In the genomic region with DNA sequence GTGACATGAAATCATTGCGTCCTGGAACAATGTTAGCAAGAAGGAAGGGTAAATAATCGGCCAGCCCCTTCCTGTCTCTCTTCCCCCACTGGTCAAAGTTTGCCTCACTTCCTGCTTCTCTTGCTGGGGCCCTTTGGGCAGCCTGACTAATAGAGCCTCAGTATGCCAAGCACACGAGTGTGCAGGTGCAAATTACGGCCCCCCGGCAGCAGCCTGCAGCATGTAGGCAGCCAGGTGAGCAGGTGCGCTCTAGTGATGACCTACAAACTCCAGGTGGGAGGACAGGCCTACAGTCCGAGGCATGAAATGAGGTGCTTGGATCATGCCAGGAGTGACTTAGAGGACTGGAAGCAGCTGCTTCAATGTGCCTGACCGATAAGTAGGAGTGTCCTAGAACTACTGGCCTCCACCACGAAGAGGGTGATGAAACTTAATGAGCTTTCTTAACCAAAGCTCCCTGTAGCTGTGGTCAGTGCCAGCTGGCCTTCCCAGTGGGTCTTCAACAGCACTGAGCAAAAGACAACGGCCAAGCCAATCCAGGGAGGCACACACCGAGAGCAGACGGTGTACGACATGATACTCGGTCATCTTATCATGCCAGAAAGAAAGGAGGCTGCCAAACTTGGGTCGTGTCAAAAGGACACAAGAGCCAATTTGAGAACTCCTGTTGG, we compare ENCODE assay signal across 26 cellular contexts. TPM values are rescaled to one million over a fixed set of nuclear protein-coding genes. Genes with fewer than 3 reads are reported as not detected.
A peak's percentile ranks its signal among the peaks of the same experiment; 100 is the strongest.
DNase-seq lines count a peak whose midpoint lies in the region; ATAC-seq and TF ChIP-seq lines count a peak whose summit lies in the region.
"Had no signal": no experiment of that assay in that cellular context is flagged by ENCODE, and none has a peak within 500 bp of the region (broad histone marks: within the 10 kb centered on the region; RNA-seq: fewer than 3 reads in every experiment).

No MANE protein-coding gene starts in this region.

- H3K27me3 Mint-ChIP-seq in GM23338 (ENCODE audit: insufficient read depth, low read depth, poor library complexity) (peaks cover 3% of the 10 kb centered on the region), immature natural killer cell (ENCODE audit: low read depth in 3 of 3) (no peaks in the 10 kb centered on the region), H9 (ENCODE audit: low read depth) (no peaks in the 10 kb centered on the region; the same call in 1 of the 2 replicates)
- H3K27me3 Mint-ChIP-seq: CD4-positive, alpha-beta memory T cell; IgD-negative memory B cell had no signal

- no peak overlapping the region for H3K56ac ChIP-seq in H9 (ENCODE audit: insufficient read length, low read depth, low read length)

- H3K4me3 Mint-ChIP-seq in GM23338: no peak overlapping the region
- H3K4me3 Mint-ChIP-seq in immature natural killer cell: no peak overlapping the region
- no peak overlapping the region for H3K4me3 Mint-ChIP-seq in H9
- H3K4me3 Mint-ChIP-seq: CD4-positive, alpha-beta memory T cell; IgD-negative memory B cell had no signal

- H2AFZ ChIP-seq in GM23338 (0 out of 2 replicates have a peak overlapping the region, but pooled peaks have one; percentile 50), neuronal stem cell (ENCODE audit: low read length) (peak overlapping the region; percentile 42), H9 (ENCODE audit: low read length) (no peak overlapping the region)
- H2AFZ ChIP-seq: PC-9 had no signal

- H3K36me3 Mint-ChIP-seq in GM23338 (ENCODE audit: low read depth): no peaks in the 10 kb centered on the region
- H3K36me3 Mint-ChIP-seq in immature natural killer cell: no peaks in the 10 kb centered on the region
- no peaks in the 10 kb centered on the region for H3K36me3 Mint-ChIP-seq in H9 (ENCODE audit: insufficient read depth in 1 of 3, low read depth in 3 of 3)
- H3K36me3 Mint-ChIP-seq: CD4-positive, alpha-beta memory T cell had no signal

- peak overlapping the region; percentile 83 for H3K18ac ChIP-seq in neuronal stem cell (ENCODE audit: low read length)
- H3K18ac ChIP-seq in H9 (ENCODE audit: insufficient read length, low read depth, low read length): no peak overlapping the region

- H3K27me3 ChIP-seq in GM23338 (ENCODE audit: insufficient read depth) (no peaks in the 10 kb centered on the region), neuronal stem cell (ENCODE audit: control insufficient read depth in 3 of 3, insufficient read depth in 3 of 3, low read depth in 1 of 3, low read length in 3 of 3) (no peaks in the 10 kb centered on the region), H9 (ENCODE audit: insufficient read depth, low read length) (no peaks in the 10 kb centered on the region)
- H3K27me3 ChIP-seq: BLaER1 treated with 17β-estradiol and CSF1 and Interleukin-3, amounts not matched to agents 10 nM and 100 nM; MG63 had no signal

- H3K14ac ChIP-seq in neuronal stem cell (ENCODE audit: low read length): no peak overlapping the region
- H3K14ac ChIP-seq in H9 (ENCODE audit: insufficient read depth, low read length): no peak overlapping the region; the same call in 1 of the 2 replicates

- H3K9me3 Mint-ChIP-seq in GM23338: no peaks in the 10 kb centered on the region
- H3K9me3 Mint-ChIP-seq in immature natural killer cell: peaks cover 0 to 8% (median 1%) of the 10 kb centered on the region in 6 donors
- no peaks in the 10 kb centered on the region for H3K9me3 Mint-ChIP-seq in H9

- H3K9me2 ChIP-seq in GM23338 (ENCODE audit: insufficient read depth): no peaks in the 10 kb centered on the region
- H3K9me2 ChIP-seq: SK-N-SH had no signal

- H4K8ac ChIP-seq in neuronal stem cell (ENCODE audit: low read depth, low read length) (peak overlapping the region; percentile 72), H9 (replicated peaks; ENCODE audit: insufficient read length, low read depth, low read length) (no peak overlapping the region)

- H3K4me3 ChIP-seq in GM23338 (no peak overlapping the region), neuronal stem cell (ENCODE audit: low read length in 2 of 2) (no peak overlapping the region)
- H3K4me3 ChIP-seq: BLaER1 treated with 17β-estradiol and CSF1 and Interleukin-3, amounts not matched to agents 10 nM and 100 nM; MG63; PC-9 had no signal

- H2BK12ac ChIP-seq in neuronal stem cell (ENCODE audit: low read length) (peak overlapping the region; percentile 75), H9 (ENCODE audit: insufficient read length, low read depth, low read length) (no peak overlapping the region)

- no peaks in the 10 kb centered on the region for H3K23me2 ChIP-seq in H9 (ENCODE audit: insufficient read length, low read depth, low read length, poor library complexity, severe bottlenecking)

- H2BK15ac ChIP-seq in neuronal stem cell (ENCODE audit: low read length): no peak overlapping the region
- H2BK15ac ChIP-seq in H9 (ENCODE audit: low read depth, low read length): no peak overlapping the region

- H3K4me1 ChIP-seq in GM23338 (ENCODE audit: insufficient read depth) (no peaks in the 10 kb centered on the region), neuronal stem cell (ENCODE audit: control insufficient read depth in 2 of 2, insufficient read depth in 1 of 2, low read depth in 1 of 2, low read length in 2 of 2) (no peaks in the 10 kb centered on the region), H9 (ENCODE audit: insufficient read depth, low read length) (no peaks in the 10 kb centered on the region)

- H3K27ac ChIP-seq in GM23338 (ENCODE audit: low read depth) (no peak overlapping the region), neuronal stem cell (replicated peaks; ENCODE audit: low read length) (no peak overlapping the region), H9 (ENCODE audit: insufficient read length, low read depth, low read length) (no peak overlapping the region)
- H3K27ac ChIP-seq: BLaER1 treated with 17β-estradiol and CSF1 and Interleukin-3, amounts not matched to agents 10 nM and 100 nM; PC-9 had no signal

- no peak for ATAC-seq in GM23338
- no peak for ATAC-seq in GM21723 (IDR thresholded peaks at IDR 0.05; ENCODE audit: unreplicated experiment)
- ATAC-seq: HCT116 had no signal

- H3K36me3 ChIP-seq in GM23338 (ENCODE audit: insufficient read depth) (no peaks in the 10 kb centered on the region), neuronal stem cell (replicated peaks in 1 of 2; ENCODE audit: control insufficient read depth in 2 of 2, insufficient read depth in 2 of 2, low read length in 2 of 2) (no peaks in the 10 kb centered on the region)
- H3K36me3 ChIP-seq: MG63 had no signal

- H3K23ac ChIP-seq in neuronal stem cell (ENCODE audit: low read depth, low read length, poor library complexity) (no peak overlapping the region), H9 (ENCODE audit: insufficient read length, low read depth, low read length) (no peak overlapping the region)

- H3K27ac Mint-ChIP-seq in GM23338: no peak overlapping the region
- no peak overlapping the region for H3K27ac Mint-ChIP-seq in immature natural killer cell
- no peak overlapping the region for H3K27ac Mint-ChIP-seq in H9
- H3K27ac Mint-ChIP-seq: CD4-positive, alpha-beta memory T cell; IgD-negative memory B cell had no signal

- H3K9ac ChIP-seq in neuronal stem cell (ENCODE audit: low read depth, low read length, poor library complexity) (no peak overlapping the region), H9 (ENCODE audit: extremely low read depth, insufficient read length, low read length) (no peak overlapping the region)
- H3K9ac ChIP-seq: BLaER1 treated with 17β-estradiol and CSF1 and Interleukin-3, amounts not matched to agents 10 nM and 100 nM; SK-N-SH had no signal

- H3K9me3 ChIP-seq in neuronal stem cell (replicated peaks in 1 of 2; ENCODE audit: control insufficient read depth in 2 of 2, insufficient read depth in 1 of 2, low read depth in 1 of 2, low read length in 2 of 2) (peaks cover 0 to 4% of the 10 kb centered on the region in 2 donors), H9 (ENCODE audit: control insufficient read depth, low read depth, low read length) (no peaks in the 10 kb centered on the region)
- H3K9me3 ChIP-seq: MG63, SK-N-SH had no signal

- H4K5ac ChIP-seq in H9 (ENCODE audit: insufficient read length, low read depth, low read length): no peak overlapping the region

- H4K91ac ChIP-seq in neuronal stem cell (ENCODE audit: low read depth, low read length, poor library complexity): no peak overlapping the region
- no peak overlapping the region for H4K91ac ChIP-seq in H9 (ENCODE audit: insufficient read length, low read depth, low read length)

- H3K4me2 ChIP-seq in GM23338 (no peak overlapping the region), neuronal stem cell (ENCODE audit: insufficient read depth, low read length, poor library complexity, severe bottlenecking) (no peak overlapping the region), H9 (ENCODE audit: insufficient read depth, insufficient read length, low read length) (no peak overlapping the region)
- H3K4me2 ChIP-seq: PC-9, SK-N-SH had no signal

- H2BK20ac ChIP-seq in H9 (ENCODE audit: low read depth, low read length, poor library complexity, severe bottlenecking): no peak overlapping the region

- H3F3A ChIP-seq in GM23338 (replicated peaks; ENCODE audit: low read depth): no peaks in the 10 kb centered on the region

- TF ChIP-seq CTCF in GM23338 (conservative IDR thresholded peaks at IDR 0.05; ENCODE audit: low read depth in 2 of 2) (no peak), H9 (conservative IDR thresholded peaks at IDR 0.05) (no peak)

- H3K79me1 ChIP-seq in neuronal stem cell (ENCODE audit: low read depth, low read length) (no peaks in the 10 kb centered on the region), H9 (ENCODE audit: insufficient read depth, low read depth, low read length, poor library complexity, severe bottlenecking) (no peaks in the 10 kb centered on the region)

- no peak overlapping the region for H3K4ac ChIP-seq in neuronal stem cell (ENCODE audit: low read length)
- no peak overlapping the region for H3K4ac ChIP-seq in H9 (ENCODE audit: low read depth, low read length)

- WGBS in neuronal stem cell (ENCODE audit: extremely low coverage in 2 of 2, insufficient read length in 2 of 2, insufficient replicate concordance in 1 of 2), 2 donors: no CpG with 5 or more reads among the region's 15 CpGs
- WGBS in H9 (ENCODE audit: extremely low coverage, insufficient read length, low lambda C conversion rate): no CpG with 5 or more reads among the region's 15 CpGs

- H4K20me1 ChIP-seq in GM23338 (replicated peaks; ENCODE audit: insufficient read depth): no peaks in the 10 kb centered on the region
- H4K20me1 ChIP-seq in H9 (ENCODE audit: control insufficient read depth, insufficient read depth, insufficient read length): no peaks in the 10 kb centered on the region
- H4K20me1 ChIP-seq: BLaER1 treated with 17β-estradiol and CSF1 and Interleukin-3, amounts not matched to agents 10 nM and 100 nM had no signal

- H3K4me1 Mint-ChIP-seq in GM23338 (no peaks in the 10 kb centered on the region; the same call in 2 of the 3 replicates), immature natural killer cell (no peaks in the 10 kb centered on the region), H9 (no peaks in the 10 kb centered on the region)
- H3K4me1 Mint-ChIP-seq: CD4-positive, alpha-beta memory T cell; IgD-negative memory B cell had no signal

- H2BK120ac ChIP-seq in neuronal stem cell (ENCODE audit: low read depth, low read length) (no peak overlapping the region), H9 (ENCODE audit: low read depth, low read length, poor library complexity, severe bottlenecking) (no peak overlapping the region)

- H2BK5ac ChIP-seq in neuronal stem cell (ENCODE audit: low read length) (no peak overlapping the region), H9 (ENCODE audit: insufficient read length, low read length) (no peak overlapping the region)

- H3K79me2 ChIP-seq in GM23338 (replicated peaks; ENCODE audit: insufficient read depth) (no peaks in the 10 kb centered on the region), H9 (ENCODE audit: insufficient read depth, low read length) (no peaks in the 10 kb centered on the region)

- H2AK5ac ChIP-seq in neuronal stem cell (ENCODE audit: low read depth, low read length): peak overlapping the region; percentile 56
- no peak overlapping the region for H2AK5ac ChIP-seq in H9 (ENCODE audit: insufficient read length, low read length)

- DNase-seq in GM23338 (ENCODE audit: low spot score): no peak
- peak; percentile 26 for DNase-seq in MV-4-11 (lab: John Stamatoyannopoulos, UW)
- DNase-seq in cerebellar cortex (ENCODE audit: low spot score): peak; percentile 75
- DNase-seq in neuronal stem cell (ENCODE audit: low spot score): no peak
- DNase-seq in immature natural killer cell: no peak
- DNase-seq in stimulated activated CD4-positive, alpha-beta T cell treated with anti-CD3 and anti-CD28 coated beads, Interleukin-1b, Interleukin-23, amount 100 ng/mL, for 48 hours: no peak
- no peak for DNase-seq in H9
- DNase-seq: Calu3; CD4-positive, alpha-beta memory T cell; DMS153; GF-D8; Karpas-422; MG63; NCI-H1048; NCI-H1417 treated with DMSO at 0.1 percent for 48 hours; NCI-H187; NCI-H446 treated with DMSO at 0.1 percent for 48 hours; NCI-H748 treated with DMSO at 0.1 percent for 48 hours; PC-9; RPMI8226; SIG-M5; SK-N-SH had no signal

- H3T11ph ChIP-seq in H9 (ENCODE audit: low read length): no peak overlapping the region

RNA-seq across cellular contexts. Expression of gene FAT1, which starts 26.1 kb away (rescaled TPM):
- total RNA-seq in GM23338 (2014; rRNA removed; shearing (Covaris generic)): 124 and 137 TPM in 2 replicates
- 31.3 and 37.6 TPM in 2 replicates for polyA plus RNA-seq in GM23338 (2016; fragmentation: Nextera tagmentation; extraction: Ambion mirVana)
- 52.9 TPM for polyA plus RNA-seq in neuronal stem cell (2013, experiment 1 of 2)
- polyA plus RNA-seq in neuronal stem cell (2013, experiment 2 of 2): 54.3 TPM
- not detected for polyA plus RNA-seq in immature natural killer cell
- total RNA-seq in H9 (2021): 157 and 173 TPM in 2 replicates
- total RNA-seq: CD4-positive, alpha-beta memory T cell had no signal
- polyA plus RNA-seq: CD4-positive, alpha-beta memory T cell; IgD-negative memory B cell had no signal

Comparison
In these comparisons a context has a peak if more than half of its experiments do, and no peak if none do; other contexts are left out.
1. DNase-seq: peak in MV-4-11 (single experiment) and cerebellar cortex (single experiment); none in GM23338 (single experiment), neuronal stem cell (single experiment), immature natural killer cell (0 of 3), stimulated activated CD4-positive, alpha-beta T cell treated with anti-CD3 and anti-CD28 coated beads, Interleukin-1b, Interleukin-23, amount 100 ng/mL, for 48 hours (single experiment) and H9 (single experiment).